ENCODE assay signal across 2 cellular contexts in genomic region chr2:20557635-20558034, GRCh38.
A peak's percentile ranks its signal among the peaks of the same experiment; 100 is the strongest.
TF ChIP-seq lines count a peak whose summit lies in the region.

No MANE protein-coding gene starts in this region.

TF ChIP-seq in GM23338, 12 proteins besides CTCF, POLR2A, EP300 and RAD21 (continued from another document):
- TF ChIP-seq ZNF114 (CRISPR knock-in tag; IDR thresholded peaks at IDR 0.05) = no peak
- TF ChIP-seq ZNF462 (CRISPR knock-in tag; IDR thresholded peaks at IDR 0.05) = peak; percentile 76

TF ChIP-seq in H1, 55 proteins besides CTCF, POLR2A, EP300 and RAD21 (continued from another document):
- no peak for TF ChIP-seq CEBPB (IDR thresholded peaks at IDR 0.05; ENCODE audit: low read depth, low read length)
- TF ChIP-seq YY1 (IDR thresholded peaks at IDR 0.05; ENCODE audit: low read depth, low read length) = peak; percentile 84
- peak; percentile 71; the same call in 1 of the 2 replicates for TF ChIP-seq TCF12 (IDR thresholded peaks at IDR 0.05; ENCODE audit: low read depth, low read length)
- peak; percentile 91 for TF ChIP-seq TEAD4 (IDR thresholded peaks at IDR 0.05; ENCODE audit: low read depth, low read length)
- no peak for TF ChIP-seq POLR2AphosphoS5 (IDR thresholded peaks at IDR 0.05; ENCODE audit: low read depth, low read length)
- no peak for TF ChIP-seq TAF1 (IDR thresholded peaks at IDR 0.05; ENCODE audit: low read depth, low read length)
- no peak for TF ChIP-seq EZH2 (IDR thresholded peaks at IDR 0.05; ENCODE audit: low read depth, low read length, severe bottlenecking)
